8 cellular contexts compared by ENCODE assay signal in the genomic region with DNA sequence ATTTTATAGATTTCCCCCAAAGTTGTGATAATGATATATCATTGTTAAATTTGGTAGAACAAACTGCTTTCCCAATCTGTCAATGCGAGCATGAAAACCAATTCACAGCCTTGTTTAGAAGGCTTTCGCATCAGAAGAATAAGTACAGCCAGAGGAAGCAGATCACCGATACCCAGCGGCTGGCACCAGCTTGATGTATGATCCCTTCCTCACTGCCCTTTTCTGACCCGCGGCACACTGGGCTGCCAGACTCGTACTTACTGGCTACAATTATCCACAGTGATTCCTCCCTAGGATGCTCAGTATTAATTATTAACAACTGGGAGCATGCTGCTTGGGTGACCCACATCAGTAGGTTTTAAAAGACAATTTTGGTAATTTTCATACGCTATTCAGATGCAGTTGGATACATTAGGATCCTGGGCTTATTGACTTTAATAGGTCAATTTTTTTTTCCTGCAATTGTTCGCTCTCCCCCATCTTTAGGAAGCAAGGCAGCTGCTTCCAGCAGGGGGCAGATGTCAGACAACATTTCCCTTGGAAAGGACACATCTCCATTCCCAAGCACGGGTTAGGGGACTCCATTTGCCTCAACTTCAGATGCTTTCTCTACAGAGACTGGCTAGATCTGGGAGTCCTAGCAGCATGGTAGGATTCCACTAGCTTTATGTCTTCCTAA.
DNase-seq lines count a peak whose midpoint lies in the region; ATAC-seq and TF ChIP-seq lines count a peak whose summit lies in the region.

No MANE protein-coding gene starts in this region.

- no peaks in the 10 kb centered on the region for H3K36me3 Mint-ChIP-seq in activated T-helper 1 cell treated with anti-CD3 and anti-CD28 coated beads, Interleukin-12 subunit alpha, Interleukin-12 subunit beta, Interleukin-2, Interleukin-4 antibody, amounts not matched to agents 30 ng/mL and 10 ng/mL and 1 ng/mL, durations not matched to agents 14 hours and 24 hours and 36 hours (ENCODE audit: low read depth)

- H3K27me3 ChIP-seq in dorsolateral prefrontal cortex: no peaks in the 10 kb centered on the region

- no peaks in the 10 kb centered on the region for H3K27me3 Mint-ChIP-seq in activated T-helper 1 cell treated with anti-CD3 and anti-CD28 coated beads, Interleukin-12 subunit alpha, Interleukin-12 subunit beta, Interleukin-2, Interleukin-4 antibody, amounts not matched to agents 30 ng/mL and 10 ng/mL and 1 ng/mL, durations not matched to agents 14 hours and 24 hours and 36 hours (ENCODE audit: insufficient read depth)

- intact Hi-C loops in dorsolateral prefrontal cortex (cut with DNase I) (loop anchor here in 1 of 2 donors (2.0 to 10.0 kb wide), 5 partner anchors 133 to 1287 kb away; no protein-coding TSS in a partner anchor), posterior cingulate gyrus (cut with DNase I) (loop anchor here (10.0 kb wide), 1 partner anchor 131 kb away; no protein-coding TSS in a partner anchor)
- intact Hi-C loops in activated T-helper 1 cell treated with anti-CD3 and anti-CD28 coated beads, Interleukin-12 subunit alpha, Interleukin-12 subunit beta, Interleukin-2, Interleukin-4 antibody, amounts not matched to agents 30 ng/mL and 10 ng/mL and 1 ng/mL, durations not matched to agents 14 hours and 24 hours and 36 hours (cut with micrococcal nuclease): no loop called here

- no peak for ATAC-seq in HG03280 (IDR thresholded peaks at IDR 0.05; ENCODE audit: unreplicated experiment)

- peak overlapping the region in 44 of 59 donors; percentile 1 to 89 (median 69) for H3K27ac ChIP-seq in dorsolateral prefrontal cortex

- H3K4me3 ChIP-seq in dorsolateral prefrontal cortex: peak overlapping the region in 58 of 59 donors; percentile 12 to 68 (median 42)

- H3K9me3 Mint-ChIP-seq in activated T-helper 1 cell treated with anti-CD3 and anti-CD28 coated beads, Interleukin-12 subunit alpha, Interleukin-12 subunit beta, Interleukin-2, Interleukin-4 antibody, amounts not matched to agents 30 ng/mL and 10 ng/mL and 1 ng/mL, durations not matched to agents 14 hours and 24 hours and 36 hours: no peaks in the 10 kb centered on the region

- H3K27ac Mint-ChIP-seq in activated T-helper 1 cell treated with anti-CD3 and anti-CD28 coated beads, Interleukin-12 subunit alpha, Interleukin-12 subunit beta, Interleukin-2, Interleukin-4 antibody, amounts not matched to agents 30 ng/mL and 10 ng/mL and 1 ng/mL, durations not matched to agents 14 hours and 24 hours and 36 hours: no peak overlapping the region

- no peaks in the 10 kb centered on the region for H3K4me1 Mint-ChIP-seq in activated T-helper 1 cell treated with anti-CD3 and anti-CD28 coated beads, Interleukin-12 subunit alpha, Interleukin-12 subunit beta, Interleukin-2, Interleukin-4 antibody, amounts not matched to agents 30 ng/mL and 10 ng/mL and 1 ng/mL, durations not matched to agents 14 hours and 24 hours and 36 hours (ENCODE audit: low read depth)

- peak; percentile 46 to 79 (median 67) for TF ChIP-seq CTCF in dorsolateral prefrontal cortex (IDR thresholded peaks at IDR 0.05 in 54 of 56, conservative IDR thresholded peaks at IDR 0.05 in 2 of 56; ENCODE audit: low read depth in 1 of 56, partially characterized antibody in 56 of 56)

- DNase-seq in ELR (ENCODE audit: low read depth): peak; percentile 14
- DNase-seq in NAMALWA (ENCODE audit: low spot score): peak; percentile 9
- DNase-seq in dorsolateral prefrontal cortex: peak in 7 of 10 donors; percentile 34 to 70 (median 52)
- peak in 7 of 10 donors; percentile 28 to 90 (median 68) for DNase-seq in posterior cingulate gyrus
- DNase-seq in activated T-helper 1 cell treated with anti-CD3 and anti-CD28 coated beads, Interleukin-12 subunit alpha, Interleukin-12 subunit beta, Interleukin-2, Interleukin-4 antibody, amounts not matched to agents 30 ng/mL and 10 ng/mL and 1 ng/mL, durations not matched to agents 14 hours and 24 hours and 36 hours (ENCODE audit: low spot score): no peak
- DNase-seq in middle frontal gyrus (ENCODE audit: extremely low spot score, low spot score): no peak
- DNase-seq in NCI-H2029 treated with DMSO at 0.1 percent for 48 hours (lab: John Stamatoyannopoulos, UW): no peak

- H3K4me3 Mint-ChIP-seq in activated T-helper 1 cell treated with anti-CD3 and anti-CD28 coated beads, Interleukin-12 subunit alpha, Interleukin-12 subunit beta, Interleukin-2, Interleukin-4 antibody, amounts not matched to agents 30 ng/mL and 10 ng/mL and 1 ng/mL, durations not matched to agents 14 hours and 24 hours and 36 hours: no peak overlapping the region

Comparison
In these comparisons a context has a peak if more than half of its experiments do, and no peak if none do; other contexts are left out.
1. DNase-seq: peak in ELR (single experiment), NAMALWA (single experiment), dorsolateral prefrontal cortex (7 of 10) and posterior cingulate gyrus (7 of 10); none in activated T-helper 1 cell treated with anti-CD3 and anti-CD28 coated beads, Interleukin-12 subunit alpha, Interleukin-12 subunit beta, Interleukin-2, Interleukin-4 antibody, amounts not matched to agents 30 ng/mL and 10 ng/mL and 1 ng/mL, durations not matched to agents 14 hours and 24 hours and 36 hours (single experiment), middle frontal gyrus (single experiment) and NCI-H2029 treated with DMSO at 0.1 percent for 48 hours (single experiment).